24 cellular contexts compared by ENCODE assay signal in genomic region chr14:98761993-98762392, GRCh38.
"Had no signal": no experiment of that assay in that cellular context is flagged by ENCODE, and none has a peak within 500 bp of the region (broad histone marks: within the 10 kb centered on the region; RNA-seq: fewer than 3 reads in every experiment).

No MANE protein-coding gene starts in this region.

- H3K36me3 ChIP-seq: colonic mucosa, esophagus squamous epithelium, gastroesophageal sphincter, heart left ventricle, left lung, lower lobe of right lung had no signal

- FAIRE-seq: endometrium had no signal

- H3K27ac ChIP-seq: colonic mucosa, epithelial cell of prostate, esophagus squamous epithelium, gastroesophageal sphincter, heart left ventricle, hepatocyte, left lung, lower lobe of right lung had no signal

- H2AFZ ChIP-seq: hepatocyte had no signal

- H3K4me3 ChIP-seq: colonic mucosa, esophagus squamous epithelium, gastroesophageal sphincter, heart left ventricle, hepatocyte, left lung, lower lobe of right lung had no signal

- H3K4me2 ChIP-seq: hepatocyte had no signal

- DNase-seq: colonic mucosa; cortex of kidney; effector CD8-positive, alpha-beta T cell; effector memory CD8-positive, alpha-beta T cell; endodermal cell; erythroblast; esophagus squamous epithelium; foreskin fibroblast; foreskin melanocyte; heart left ventricle; hypothalamus; immature natural killer cell; islet precursor cell; left cardiac atrium; left lung; left ventricle myocardium superior; lower lobe of right lung; mesenchymal stem cell; midbrain had no signal

- H3K27me3 ChIP-seq: colonic mucosa, hepatocyte, left lung had no signal

- H3K4me1 ChIP-seq: colonic mucosa, gastroesophageal sphincter, heart left ventricle, left lung, lower lobe of right lung had no signal

- ATAC-seq: effector memory CD8-positive, alpha-beta T cell; esophagus mucosa; gastroesophageal sphincter; heart left ventricle; left cardiac atrium; left lung; left ventricle myocardium superior; lower lobe of right lung had no signal

- H3K9me3 ChIP-seq: colonic mucosa had no signal

- H3K79me2 ChIP-seq: hepatocyte had no signal
